Comparison of ENCODE assay signal across 1 cellular context in genomic region chr13:36332986-36333385, GRCh38.
TF ChIP-seq lines count a peak whose summit lies in the region.

No MANE protein-coding gene starts in this region.

TF ChIP-seq in SK-N-SH treated with all-trans-retinoic acid at 6 μM for 48 hours, 23 proteins besides CTCF, POLR2A, EP300 and RAD21 (continued from another document):
- TF ChIP-seq, protein P1, sequence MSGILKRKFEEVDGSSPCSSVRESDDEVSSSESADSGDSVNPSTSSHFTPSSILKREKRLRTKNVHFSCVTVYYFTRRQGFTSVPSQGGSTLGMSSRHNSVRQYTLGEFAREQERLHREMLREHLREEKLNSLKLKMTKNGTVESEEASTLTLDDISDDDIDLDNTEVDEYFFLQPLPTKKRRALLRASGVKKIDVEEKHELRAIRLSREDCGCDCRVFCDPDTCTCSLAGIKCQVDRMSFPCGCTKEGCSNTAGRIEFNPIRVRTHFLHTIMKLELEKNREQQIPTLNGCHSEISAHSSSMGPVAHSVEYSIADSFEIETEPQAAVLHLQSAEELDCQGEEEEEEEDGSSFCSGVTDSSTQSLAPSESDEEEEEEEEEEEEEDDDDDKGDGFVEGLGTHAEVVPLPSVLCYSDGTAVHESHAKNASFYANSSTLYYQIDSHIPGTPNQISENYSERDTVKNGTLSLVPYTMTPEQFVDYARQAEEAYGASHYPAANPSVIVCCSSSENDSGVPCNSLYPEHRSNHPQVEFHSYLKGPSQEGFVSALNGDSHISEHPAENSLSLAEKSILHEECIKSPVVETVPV (CRISPR knock-in tag; IDR thresholded peaks at IDR 0.05), result no peak
- TF ChIP-seq GLIS3 (CRISPR knock-in tag; IDR thresholded peaks at IDR 0.05), result no peak
- no peak for TF ChIP-seq ZC3H10 (CRISPR knock-in tag; IDR thresholded peaks at IDR 0.05)
- TF ChIP-seq TOX (CRISPR knock-in tag; IDR thresholded peaks at IDR 0.05; ENCODE audit: borderline replicate concordance), result no peak
- TF ChIP-seq CSDC2 (CRISPR knock-in tag; IDR thresholded peaks at IDR 0.05), result no peak
- TF ChIP-seq CREB5 (CRISPR knock-in tag; IDR thresholded peaks at IDR 0.05; ENCODE audit: low read depth), result no peak
